ENCODE assay signal across 8 cellular contexts in genomic region chr9:122904823-122905710, GRCh38. TPM values are rescaled to one million over a fixed set of nuclear protein-coding genes. Genes with fewer than 3 reads are reported as not detected.
A peak's percentile ranks its signal among the peaks of the same experiment; 100 is the strongest.
DNase-seq lines count a peak whose midpoint lies in the region; TF ChIP-seq lines count a peak whose summit lies in the region.

Gene RC3H2, minus strand, starts transcription at chr9:122905359. Its CDS starts 7,850 bp downstream, at chr9:122897509.

- H3K4me1 Mint-ChIP-seq in nephron = peaks cover 26% of the 10 kb centered on the region
- peaks cover 43% of the 10 kb centered on the region for H3K4me1 Mint-ChIP-seq in stimulated activated naive CD8-positive, alpha-beta T cell treated with anti-CD3 and anti-CD28 coated beads, Interleukin-15, Interleukin-2, amounts not matched to agents 100 ng/mL and 50 ng/mL, for 24 hours (ENCODE audit: low read depth)

- TF ChIP-seq CTCF in MM.1S (IDR thresholded peaks at IDR 0.05; ENCODE audit: low read length) (no peak), fibroblast of the aortic adventitia (IDR thresholded peaks at IDR 0.05; ENCODE audit: insufficient read depth, low read length) (no peak), nephron (IDR thresholded peaks at IDR 0.05; ENCODE audit: unreplicated experiment in 3 of 3) (no peak)

- H3K9ac ChIP-seq in MM.1S (ENCODE audit: low read length) = peak within 1 kb of the TSS; percentile 91

- no peaks in the 10 kb centered on the region for H4K20me1 ChIP-seq in MM.1S (ENCODE audit: insufficient read depth, low read length)

- no peaks in the 10 kb centered on the region for H3K27me3 Mint-ChIP-seq in nephron (ENCODE audit: low read depth)
- no peaks in the 10 kb centered on the region for H3K27me3 Mint-ChIP-seq in stimulated activated naive CD8-positive, alpha-beta T cell treated with anti-CD3 and anti-CD28 coated beads, Interleukin-15, Interleukin-2, amounts not matched to agents 100 ng/mL and 50 ng/mL, for 24 hours

- H3K9me3 ChIP-seq in HAP-1 = no peaks in the 10 kb centered on the region
- no peaks in the 10 kb centered on the region for H3K9me3 ChIP-seq in MM.1S (replicated peaks; ENCODE audit: insufficient read depth, low read length)

- peaks cover 62% of the 10 kb centered on the region for H3K79me2 ChIP-seq in MM.1S (ENCODE audit: low read length)

- H3K4me2 ChIP-seq in MM.1S (ENCODE audit: low read depth, low read length) = peak within 1 kb of the TSS; percentile 80

- H3K9me3 Mint-ChIP-seq in nephron = no peaks in the 10 kb centered on the region
- no peaks in the 10 kb centered on the region for H3K9me3 Mint-ChIP-seq in stimulated activated naive CD8-positive, alpha-beta T cell treated with anti-CD3 and anti-CD28 coated beads, Interleukin-15, Interleukin-2, amounts not matched to agents 100 ng/mL and 50 ng/mL, for 24 hours

- no peaks in the 10 kb centered on the region for H3K9me2 ChIP-seq in MM.1S (replicated peaks; ENCODE audit: insufficient read depth, low read length)

- peaks cover 22% of the 10 kb centered on the region for H3F3A ChIP-seq in MM.1S (ENCODE audit: insufficient read depth, low read length)

- H3K27ac Mint-ChIP-seq in nephron = peak within 1 kb of the TSS; percentile 95 to 99 (median 99)
- peak within 1 kb of the TSS; percentile 98 for H3K27ac Mint-ChIP-seq in stimulated activated naive CD8-positive, alpha-beta T cell treated with anti-CD3 and anti-CD28 coated beads, Interleukin-15, Interleukin-2, amounts not matched to agents 100 ng/mL and 50 ng/mL, for 24 hours

- H3K36me3 ChIP-seq in HAP-1 (replicated peaks) (no peaks in the 10 kb centered on the region; the same call in none of the 2 replicates), MM.1S (replicated peaks; ENCODE audit: insufficient read depth, low read length) (no peaks in the 10 kb centered on the region)

- H2AFZ ChIP-seq in MM.1S (ENCODE audit: low read length) = peak within 1 kb of the TSS; percentile 72

- peak within 1 kb of the TSS; percentile 94 to 98 (median 97) for H3K4me3 Mint-ChIP-seq in nephron
- peak within 1 kb of the TSS; percentile 94 for H3K4me3 Mint-ChIP-seq in stimulated activated naive CD8-positive, alpha-beta T cell treated with anti-CD3 and anti-CD28 coated beads, Interleukin-15, Interleukin-2, amounts not matched to agents 100 ng/mL and 50 ng/mL, for 24 hours

- peak within 1 kb of the TSS; percentile 82 for H3K4me3 ChIP-seq in HAP-1
- peak within 1 kb of the TSS; percentile 97 for H3K4me3 ChIP-seq in MM.1S (ENCODE audit: low read length)
- H3K4me3 ChIP-seq in fibroblast of the aortic adventitia (ENCODE audit: low read depth, low read length) = peak within 1 kb of the TSS; percentile 86

- H3K27me3 ChIP-seq in HAP-1 (ENCODE audit: low read depth) (no peaks in the 10 kb centered on the region), MM.1S (replicated peaks; ENCODE audit: insufficient read depth, low read length) (no peaks in the 10 kb centered on the region)

- H3K36me3 Mint-ChIP-seq in nephron (ENCODE audit: low read depth) = peaks cover 4% of the 10 kb centered on the region
- peaks cover 19% of the 10 kb centered on the region for H3K36me3 Mint-ChIP-seq in stimulated activated naive CD8-positive, alpha-beta T cell treated with anti-CD3 and anti-CD28 coated beads, Interleukin-15, Interleukin-2, amounts not matched to agents 100 ng/mL and 50 ng/mL, for 24 hours (ENCODE audit: low read depth)

- peak; percentile 100 for DNase-seq in G401 (ENCODE audit: low spot score)
- DNase-seq in HAP-1 (ENCODE audit: low spot score in 2 of 2) = peak; percentile 98 to 99
- peak; percentile 100 for DNase-seq in MM.1S
- peak; percentile 81 for DNase-seq in SIG-M5 (lab: John Stamatoyannopoulos, UW)
- DNase-seq in activated gamma-delta T cell (lab: John Stamatoyannopoulos, UW) = peak; percentile 67
- DNase-seq in fibroblast of the aortic adventitia (ENCODE audit: low read depth) = peak; percentile 100

- H3K4me1 ChIP-seq in HAP-1 (peaks cover 13% of the 10 kb centered on the region), MM.1S (ENCODE audit: low read length) (no peaks in the 10 kb centered on the region; the same call in 1 of the 2 replicates)

- in situ Hi-C loops in G401 (cut with HindIII; ENCODE audit: low sequenced_read_pairs) = no loop called here
- in situ Hi-C loops in HAP-1 (cut with MboI; ENCODE audit: low sequenced_read_pairs) = no loop called here

- H3K27ac ChIP-seq in MM.1S (ENCODE audit: low read length) = peak within 1 kb of the TSS; percentile 71

RNA-seq across cellular contexts. Expression of gene RC3H2, which starts in this region (rescaled TPM):
- 29.2 and 48.5 TPM in 2 replicates for total RNA-seq in G401 (2014; rRNA removed; shearing (Covaris generic))
- 47.7 and 58.8 TPM in 2 replicates for total RNA-seq in fibroblast of the aortic adventitia (ENCODE audit: low replicate concordance)

Comparison
In these comparisons a context has a peak if more than half of its experiments do, and no peak if none do; other contexts are left out.
1. Peak in every context shown above with its lines: DNase-seq, H3K4me3 ChIP-seq and H3K27ac ChIP-seq.